22 cellular contexts compared by ENCODE assay signal in the genomic region with DNA sequence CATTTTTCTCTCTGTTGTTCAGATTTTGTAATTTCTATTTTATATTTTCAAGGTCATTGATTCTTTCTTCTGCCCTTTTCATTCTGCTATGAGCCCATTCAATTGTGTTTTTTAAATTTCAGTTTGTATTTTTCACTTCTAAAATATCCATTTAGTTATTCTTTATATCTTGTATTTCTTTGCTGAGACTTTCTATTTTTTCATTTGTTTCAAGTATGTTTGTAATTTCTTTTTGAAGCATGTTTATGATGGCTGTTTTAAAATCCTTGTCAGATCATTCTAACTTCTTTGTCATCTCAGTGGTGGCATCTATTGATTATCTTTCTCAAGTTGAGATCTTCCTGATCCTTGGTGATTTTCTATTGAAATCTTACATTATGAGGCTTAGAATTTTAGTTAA.
"Had no signal": no experiment of that assay in that cellular context is flagged by ENCODE, and none has a peak within 500 bp of the region (broad histone marks: within the 10 kb centered on the region; RNA-seq: fewer than 3 reads in every experiment).

No MANE protein-coding gene starts in this region.

- H3K36me3 ChIP-seq: neutrophil, prostate gland, right atrium auricular region, stomach, tibial artery, upper lobe of left lung had no signal

- H3K4me3 ChIP-seq: dorsolateral prefrontal cortex, lung, mucosa of descending colon, prostate gland, right atrium auricular region, smooth muscle cell, stomach, testis, tibial artery, upper lobe of left lung had no signal

- H3K9me3 ChIP-seq: mucosa of descending colon, neutrophil, prostate gland, testis had no signal

- H3K4me2 ChIP-seq: smooth muscle cell had no signal

- H3K27me3 ChIP-seq: neutrophil, right atrium auricular region, testis, tibial artery, upper lobe of left lung had no signal

- ATAC-seq: left lobe of liver; mucosa of descending colon; natural killer cell treated with Interleukin-12 subunit alpha and Interleukin-12 subunit beta and Interleukin-15 and Interleukin-18, amount 100 ng/mL, for 72 hours; sciatic nerve had no signal

- H3K4me1 ChIP-seq: prostate gland, right atrium auricular region, testis had no signal

- DNase-seq: dorsolateral prefrontal cortex; effector CD4-positive, alpha-beta T cell; mesenchymal stem cell; mucosa of descending colon; naive B cell; stimulated activated CD4-positive, alpha-beta T cell treated with anti-CD3 and anti-CD28 coated beads, Interleukin-12 subunit alpha, Interleukin-12 subunit beta, amount 100 ng/mL, for 4 hours; stimulated activated CD4-positive, alpha-beta T cell treated with anti-CD3 and anti-CD28 coated beads, Interleukin-1b, Interleukin-23, amount 100 ng/mL, for 48 hours; stimulated activated CD4-positive, alpha-beta T cell treated with anti-CD3 and anti-CD28 coated beads, Interleukin-4, amount 100 ng/mL, for 1 hour; stimulated activated CD8-positive, alpha-beta memory T cell treated with anti-CD3 and anti-CD28 coated beads, Interleukin-4, amount 100 ng/mL, for 48 hours; stimulated activated naive CD4-positive, alpha-beta T cell treated with Interleukin-2 at 50 U/mL for 16 hours; stomach; testis; tibial artery; upper lobe of left lung had no signal

- H3K27ac ChIP-seq: dorsolateral prefrontal cortex, neutrophil, prostate gland, right atrium auricular region, stomach, testis, tibial artery, upper lobe of left lung had no signal
